In genomic region chr2:102662861-102663260, GRCh38 we compare ENCODE assay signal across 27 cellular contexts. TPM values are rescaled to one million over a fixed set of nuclear protein-coding genes. Genes with fewer than 3 reads are reported as not detected.
A peak's percentile ranks its signal among the peaks of the same experiment; 100 is the strongest.
DNase-seq lines count a peak whose midpoint lies in the region; ATAC-seq and TF ChIP-seq lines count a peak whose summit lies in the region.
"Had no signal": no experiment of that assay in that cellular context is flagged by ENCODE, and none has a peak within 500 bp of the region (broad histone marks: within the 10 kb centered on the region; RNA-seq: fewer than 3 reads in every experiment).

No MANE protein-coding gene starts in this region.

- in situ Hi-C loops in transverse colon (cut with MboI; ENCODE audit: low pct_ligation_motif_present in 1 of 4, low pct_unique_long_range_greater_than_20kb in 1 of 4, low sequenced_read_pairs in 3 of 4): no loop called here
- in situ Hi-C loops in ACHN (cut with HindIII; ENCODE audit: low pct_ligation_motif_present, low pct_unique_long_range_greater_than_20kb, low sequenced_read_pairs): no loop called here

- H3K27ac Mint-ChIP-seq in activated naive CD4-positive, alpha-beta T cell treated with anti-CD3 and anti-CD28 coated beads, Interleukin-2, amount 10 ng/mL, durations not matched to agents 7 days and 5 days: no peak overlapping the region
- no peak overlapping the region for H3K27ac Mint-ChIP-seq in central memory CD8-positive, alpha-beta T cell (ENCODE audit: low read depth)
- H3K27ac Mint-ChIP-seq: CD14-positive monocyte; natural killer cell treated with Interleukin-12 subunit alpha and Interleukin-12 subunit beta and Interleukin-15 and Interleukin-18, amount 100 ng/mL, for 72 hours had no signal

- H3K4me3 Mint-ChIP-seq in activated naive CD4-positive, alpha-beta T cell treated with anti-CD3 and anti-CD28 coated beads, Interleukin-2, amount 10 ng/mL, durations not matched to agents 7 days and 5 days: no peak overlapping the region
- H3K4me3 Mint-ChIP-seq in central memory CD8-positive, alpha-beta T cell: peak overlapping the region; percentile 9
- H3K4me3 Mint-ChIP-seq: CD14-positive monocyte; natural killer cell treated with Interleukin-12 subunit alpha and Interleukin-12 subunit beta and Interleukin-15 and Interleukin-18, amount 100 ng/mL, for 72 hours had no signal

- no peaks in the 10 kb centered on the region for H3K36me3 Mint-ChIP-seq in activated naive CD4-positive, alpha-beta T cell treated with anti-CD3 and anti-CD28 coated beads, Interleukin-2, amount 10 ng/mL, durations not matched to agents 7 days and 5 days
- no peaks in the 10 kb centered on the region for H3K36me3 Mint-ChIP-seq in central memory CD8-positive, alpha-beta T cell (ENCODE audit: insufficient read depth)
- H3K36me3 Mint-ChIP-seq: CD14-positive monocyte; IgD-negative memory B cell; natural killer cell treated with Interleukin-12 subunit alpha and Interleukin-12 subunit beta and Interleukin-15 and Interleukin-18, amount 100 ng/mL, for 72 hours had no signal

- H3K4me3 ChIP-seq in Jurkat, Clone E6-1 (ENCODE audit: low read length): no peak overlapping the region; the same call in 1 of the 2 replicates
- H3K4me3 ChIP-seq in transverse colon: no peak overlapping the region
- H3K4me3 ChIP-seq: coronary artery, skin epidermis had no signal

- no peak for TF ChIP-seq CTCF in transverse colon (IDR thresholded peaks at IDR 0.05)

- TF ChIP-seq EP300 in transverse colon (IDR thresholded peaks at IDR 0.05; ENCODE audit: low read depth): no peak

- peaks cover 3 to 45% (median 21%) of the 10 kb centered on the region in 4 donors for H3K4me1 ChIP-seq in transverse colon

- peak; percentile 24 for DNase-seq in activated naive CD4-positive, alpha-beta T cell treated with anti-CD3 and anti-CD28 coated beads, Interleukin-2, amount 10 ng/mL, durations not matched to agents 7 days and 5 days
- DNase-seq in activated naive CD4-positive, alpha-beta T cell (lab: John Stamatoyannopoulos, UW): no peak
- DNase-seq in Jurkat, Clone E6-1 (ENCODE audit: low read depth, low spot score): peak; percentile 55
- DNase-seq in central memory CD8-positive, alpha-beta T cell (ENCODE audit: low spot score in 2 of 2): no peak
- DNase-seq in transverse colon: no peak
- no peak for DNase-seq in ACHN
- DNase-seq: activated effector memory CD4-positive, alpha-beta T cell treated with Interleukin-2 at 50 U/mL for 16 hours; amygdala; effector memory CD4-positive, alpha-beta T cell; head of caudate nucleus; midbrain; NCI-H1092; NCI-H1694 treated with DMSO at 0.1 percent for 48 hours; NCI-H2171 treated with DMSO at 0.1 percent for 48 hours; NCI-H524 treated with DMSO at 0.1 percent for 48 hours; NK-92 treated with Interleukin-12 subunit alpha and Interleukin-12 subunit beta, amount 100 ng/mL, for 24 hours; SHP77; stimulated activated CD8-positive, alpha-beta memory T cell treated with anti-CD3 and anti-CD28 coated beads, Interleukin-4, amount 100 ng/mL, for 48 hours; trophoblast cell; WERI-Rb-1 had no signal

- no peak for TF ChIP-seq POLR2A in transverse colon (IDR thresholded peaks at IDR 0.05)

- H3K27me3 Mint-ChIP-seq in activated naive CD4-positive, alpha-beta T cell treated with anti-CD3 and anti-CD28 coated beads, Interleukin-2, amount 10 ng/mL, durations not matched to agents 7 days and 5 days: no peaks in the 10 kb centered on the region
- H3K27me3 Mint-ChIP-seq in central memory CD8-positive, alpha-beta T cell: peaks cover 31% of the 10 kb centered on the region

- no peaks in the 10 kb centered on the region for H3K9me3 ChIP-seq in transverse colon

- H3K27ac ChIP-seq in transverse colon: peak overlapping the region; percentile 60 to 65 (median 62)
- H3K27ac ChIP-seq: coronary artery, skin epidermis, WERI-Rb-1 had no signal

- H3K36me3 ChIP-seq in transverse colon: no peaks in the 10 kb centered on the region
- H3K36me3 ChIP-seq: WERI-Rb-1 had no signal

- no peaks in the 10 kb centered on the region for H3K27me3 ChIP-seq in transverse colon

- CTCF ChIA-PET in activated naive CD4-positive, alpha-beta T cell treated with anti-CD3 and anti-CD28 coated beads, Interleukin-2, amount 10 ng/mL, durations not matched to agents 7 days and 5 days (lab: Charles Lee): no interaction called here

- peaks cover 23% of the 10 kb centered on the region for H3K4me1 Mint-ChIP-seq in activated naive CD4-positive, alpha-beta T cell treated with anti-CD3 and anti-CD28 coated beads, Interleukin-2, amount 10 ng/mL, durations not matched to agents 7 days and 5 days
- H3K4me1 Mint-ChIP-seq in central memory CD8-positive, alpha-beta T cell: peaks cover 10% of the 10 kb centered on the region

- ATAC-seq in central memory CD8-positive, alpha-beta T cell (replicated peaks; ENCODE audit: extremely low read depth, poor library complexity, severe bottlenecking): no peak
- ATAC-seq in HG02678 (IDR thresholded peaks at IDR 0.05; ENCODE audit: unreplicated experiment): no peak
- ATAC-seq: natural killer cell treated with Interleukin-12 subunit alpha and Interleukin-12 subunit beta and Interleukin-15 and Interleukin-18, amount 100 ng/mL, for 72 hours had no signal

- H3K9me3 Mint-ChIP-seq in activated naive CD4-positive, alpha-beta T cell treated with anti-CD3 and anti-CD28 coated beads, Interleukin-2, amount 10 ng/mL, durations not matched to agents 7 days and 5 days: peaks cover 2% of the 10 kb centered on the region
- no peaks in the 10 kb centered on the region for H3K9me3 Mint-ChIP-seq in central memory CD8-positive, alpha-beta T cell
- H3K9me3 Mint-ChIP-seq: natural killer cell treated with Interleukin-12 subunit alpha and Interleukin-12 subunit beta and Interleukin-15 and Interleukin-18, amount 100 ng/mL, for 72 hours had no signal

- 59 to 70% methylated on average over 4 of the region's 4 CpGs for WGBS in transverse colon (ENCODE audit: low coverage in 1 of 2), 2 donors

- intact Hi-C loops in transverse colon (cut with DNase I; ENCODE audit: low total_unique reads): no loop called here

RNA-seq across cellular contexts. Expression of gene SLC9A2, which starts 43.5 kb away (rescaled TPM):
- not detected for polyA plus RNA-seq in Jurkat, Clone E6-1 (2012; ENCODE audit: insufficient read depth, insufficient read length)
- 100 to 1,000 TPM in 1 of 4 donors, 10 to 100 TPM in 3; 61.7 to 151 (median 80.6) TPM for total RNA-seq in transverse colon
- total RNA-seq: G401; natural killer cell treated with Interleukin-12 subunit alpha and Interleukin-12 subunit beta and Interleukin-15 and Interleukin-18, amount 100 ng/mL, for 72 hours had no signal
- polyA plus RNA-seq: CD14-positive monocyte, IgD-negative memory B cell had no signal

Comparison
In these comparisons a context has a peak if more than half of its experiments do, and no peak if none do; other contexts are left out.
1. DNase-seq: peak in activated naive CD4-positive, alpha-beta T cell treated with anti-CD3 and anti-CD28 coated beads, Interleukin-2, amount 10 ng/mL, durations not matched to agents 7 days and 5 days (single experiment) and Jurkat, Clone E6-1 (single experiment); none in activated naive CD4-positive, alpha-beta T cell (0 of 4), central memory CD8-positive, alpha-beta T cell (0 of 2), transverse colon (single experiment) and ACHN (single experiment).